Comparison of ENCODE assay signal across 1 cellular context in the genomic region with DNA sequence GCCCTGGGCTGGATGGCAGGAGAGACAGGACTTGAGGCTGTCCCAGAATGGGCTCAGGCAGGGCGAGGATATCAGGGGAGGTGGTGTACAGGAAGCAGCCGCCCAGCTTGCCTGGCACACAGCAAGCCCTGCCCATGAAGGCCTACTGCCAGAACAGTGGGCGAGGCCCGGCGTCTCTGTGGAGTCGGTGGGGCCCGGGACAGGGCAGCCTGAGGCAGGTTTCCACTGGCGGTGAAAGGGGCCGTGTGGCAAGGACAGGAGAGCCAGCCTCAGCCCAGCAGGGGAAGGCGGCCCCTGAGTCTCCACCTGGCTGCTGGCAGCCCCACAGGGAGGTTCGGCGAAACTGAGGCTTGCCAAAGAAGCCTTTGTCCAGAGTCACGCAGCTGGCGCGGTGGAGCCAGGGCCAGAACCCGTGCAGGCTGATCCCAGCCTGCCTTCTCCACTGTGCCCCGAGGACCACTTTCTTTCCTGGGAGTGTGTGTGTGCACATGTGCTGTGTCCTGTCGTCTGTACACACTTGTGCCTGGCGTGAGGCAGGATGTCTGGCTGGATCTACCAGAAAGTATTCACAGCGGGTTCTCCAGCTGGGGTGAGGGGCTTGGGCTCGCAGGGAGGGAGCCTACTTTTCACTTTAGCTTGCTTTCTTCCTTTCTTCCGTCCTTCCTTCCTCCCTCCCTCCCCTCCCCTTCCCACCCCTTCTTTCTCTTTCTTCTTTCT.
A peak's percentile ranks its signal among the peaks of the same experiment; 100 is the strongest.
TF ChIP-seq lines count a peak whose summit lies in the region.

No MANE protein-coding gene starts in this region.

TF ChIP-seq in HepG2, 621 proteins besides CTCF, POLR2A, EP300 and RAD21:
- TF ChIP-seq, protein P1, sequence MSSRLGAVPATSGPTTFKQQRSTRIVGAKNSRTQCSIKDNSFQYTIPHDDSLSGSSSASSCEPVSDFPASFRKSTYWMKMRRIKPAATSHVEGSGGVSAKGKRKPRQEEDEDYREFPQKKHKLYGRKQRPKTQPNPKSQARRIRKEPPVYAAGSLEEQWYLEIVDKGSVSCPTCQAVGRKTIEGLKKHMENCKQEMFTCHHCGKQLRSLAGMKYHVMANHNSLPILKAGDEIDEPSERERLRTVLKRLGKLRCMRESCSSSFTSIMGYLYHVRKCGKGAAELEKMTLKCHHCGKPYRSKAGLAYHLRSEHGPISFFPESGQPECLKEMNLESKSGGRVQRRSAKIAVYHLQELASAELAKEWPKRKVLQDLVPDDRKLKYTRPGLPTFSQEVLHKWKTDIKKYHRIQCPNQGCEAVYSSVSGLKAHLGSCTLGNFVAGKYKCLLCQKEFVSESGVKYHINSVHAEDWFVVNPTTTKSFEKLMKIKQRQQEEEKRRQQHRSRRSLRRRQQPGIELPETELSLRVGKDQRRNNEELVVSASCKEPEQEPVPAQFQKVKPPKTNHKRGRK (CRISPR knock-in tag; IDR thresholded peaks at IDR 0.05) = 0 out of 2 replicates have a peak, but pooled peaks have one; percentile 57
- TF ChIP-seq, protein P2, sequence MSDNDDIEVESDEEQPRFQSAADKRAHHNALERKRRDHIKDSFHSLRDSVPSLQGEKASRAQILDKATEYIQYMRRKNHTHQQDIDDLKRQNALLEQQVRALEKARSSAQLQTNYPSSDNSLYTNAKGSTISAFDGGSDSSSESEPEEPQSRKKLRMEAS (IDR thresholded peaks at IDR 0.05) = peak; percentile 17; the same call in 1 of the 2 replicates
- TF ChIP-seq TEAD2 (CRISPR knock-in tag; IDR thresholded peaks at IDR 0.05) (no peak), ZFY (CRISPR knock-in tag; IDR thresholded peaks at IDR 0.05) (peak; percentile 1; the same call in 1 of the 2 replicates), SALL1 (CRISPR knock-in tag; IDR thresholded peaks at IDR 0.05) (no peak), ZNF20 (CRISPR knock-in tag; IDR thresholded peaks at IDR 0.05) (no peak), ZNF7 (CRISPR knock-in tag; IDR thresholded peaks at IDR 0.05) (peak; percentile 95), HNRNPL (IDR thresholded peaks at IDR 0.05; ENCODE audit: low read depth, low read length) (peak; percentile 95), GABPB1 (CRISPR knock-in tag; IDR thresholded peaks at IDR 0.05) (peak; percentile 31; the same call in 1 of the 2 replicates), KAT7 (CRISPR knock-in tag; IDR thresholded peaks at IDR 0.05; ENCODE audit: borderline replicate concordance) (no peak)
- TF ChIP-seq, protein P3, sequence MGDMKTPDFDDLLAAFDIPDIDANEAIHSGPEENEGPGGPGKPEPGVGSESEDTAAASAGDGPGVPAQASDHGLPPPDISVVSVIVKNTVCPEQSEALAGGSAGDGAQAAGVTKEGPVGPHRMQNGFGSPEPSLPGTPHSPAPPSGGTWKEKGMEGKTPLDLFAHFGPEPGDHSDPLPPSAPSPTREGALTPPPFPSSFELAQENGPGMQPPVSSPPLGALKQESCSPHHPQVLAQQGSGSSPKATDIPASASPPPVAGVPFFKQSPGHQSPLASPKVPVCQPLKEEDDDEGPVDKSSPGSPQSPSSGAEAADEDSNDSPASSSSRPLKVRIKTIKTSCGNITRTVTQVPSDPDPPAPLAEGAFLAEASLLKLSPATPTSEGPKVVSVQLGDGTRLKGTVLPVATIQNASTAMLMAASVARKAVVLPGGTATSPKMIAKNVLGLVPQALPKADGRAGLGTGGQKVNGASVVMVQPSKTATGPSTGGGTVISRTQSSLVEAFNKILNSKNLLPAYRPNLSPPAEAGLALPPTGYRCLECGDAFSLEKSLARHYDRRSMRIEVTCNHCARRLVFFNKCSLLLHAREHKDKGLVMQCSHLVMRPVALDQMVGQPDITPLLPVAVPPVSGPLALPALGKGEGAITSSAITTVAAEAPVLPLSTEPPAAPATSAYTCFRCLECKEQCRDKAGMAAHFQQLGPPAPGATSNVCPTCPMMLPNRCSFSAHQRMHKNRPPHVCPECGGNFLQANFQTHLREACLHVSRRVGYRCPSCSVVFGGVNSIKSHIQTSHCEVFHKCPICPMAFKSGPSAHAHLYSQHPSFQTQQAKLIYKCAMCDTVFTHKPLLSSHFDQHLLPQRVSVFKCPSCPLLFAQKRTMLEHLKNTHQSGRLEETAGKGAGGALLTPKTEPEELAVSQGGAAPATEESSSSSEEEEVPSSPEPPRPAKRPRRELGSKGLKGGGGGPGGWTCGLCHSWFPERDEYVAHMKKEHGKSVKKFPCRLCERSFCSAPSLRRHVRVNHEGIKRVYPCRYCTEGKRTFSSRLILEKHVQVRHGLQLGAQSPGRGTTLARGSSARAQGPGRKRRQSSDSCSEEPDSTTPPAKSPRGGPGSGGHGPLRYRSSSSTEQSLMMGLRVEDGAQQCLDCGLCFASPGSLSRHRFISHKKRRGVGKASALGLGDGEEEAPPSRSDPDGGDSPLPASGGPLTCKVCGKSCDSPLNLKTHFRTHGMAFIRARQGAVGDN (CRISPR knock-in tag; IDR thresholded peaks at IDR 0.05) = peak; percentile 49
- TF ChIP-seq, protein P4, sequence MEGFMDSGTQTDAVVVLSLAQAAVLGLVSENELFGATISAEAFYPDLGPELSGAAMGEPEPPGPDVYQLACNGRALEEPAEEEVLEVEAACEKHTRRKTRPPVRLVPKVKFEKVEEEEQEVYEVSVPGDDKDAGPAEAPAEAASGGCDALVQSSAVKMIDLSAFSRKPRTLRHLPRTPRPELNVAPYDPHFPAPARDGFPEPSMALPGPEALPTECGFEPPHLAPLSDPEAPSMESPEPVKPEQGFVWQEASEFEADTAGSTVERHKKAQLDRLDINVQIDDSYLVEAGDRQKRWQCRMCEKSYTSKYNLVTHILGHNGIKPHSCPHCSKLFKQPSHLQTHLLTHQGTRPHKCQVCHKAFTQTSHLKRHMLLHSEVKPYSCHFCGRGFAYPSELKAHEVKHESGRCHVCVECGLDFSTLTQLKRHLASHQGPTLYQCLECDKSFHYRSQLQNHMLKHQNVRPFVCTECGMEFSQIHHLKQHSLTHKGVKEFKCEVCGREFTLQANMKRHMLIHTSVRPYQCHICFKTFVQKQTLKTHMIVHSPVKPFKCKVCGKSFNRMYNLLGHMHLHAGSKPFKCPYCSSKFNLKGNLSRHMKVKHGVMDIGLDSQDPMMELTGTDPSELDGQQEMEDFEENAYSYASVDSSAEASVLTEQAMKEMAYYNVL (CRISPR knock-in tag; IDR thresholded peaks at IDR 0.05; ENCODE audit: borderline replicate concordance) = peak; percentile 28; the same call in 1 of the 2 replicates
